In the genomic region with DNA sequence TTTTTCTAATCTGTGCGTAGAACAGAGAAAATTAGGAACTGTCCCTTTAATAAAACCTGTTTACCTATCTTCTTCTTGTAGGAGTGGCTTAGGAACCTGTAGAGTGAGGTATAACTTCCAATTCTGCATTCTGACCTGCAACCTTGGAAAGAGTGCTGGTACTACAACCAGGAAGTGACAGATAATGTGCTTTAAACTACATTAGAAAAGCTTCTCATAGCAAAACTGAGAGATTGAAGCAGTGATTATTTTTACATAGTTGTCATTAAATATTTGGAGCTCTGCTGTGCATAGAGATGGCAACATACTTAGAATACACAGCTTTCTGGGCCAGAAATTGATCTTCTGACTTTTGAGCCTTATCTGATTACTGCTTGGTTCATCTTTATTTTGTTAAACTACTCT, we compare ENCODE assay signal across 2 cellular contexts.
TF ChIP-seq lines count a peak whose summit lies in the region.

No MANE protein-coding gene starts in this region.

TF ChIP-seq in liver, 16 proteins besides CTCF, POLR2A, EP300 and RAD21:
- TF ChIP-seq FOXA2 (IDR thresholded peaks at IDR 0.05) = peak; percentile 31
- TF ChIP-seq HNF4A (conservative IDR thresholded peaks at IDR 0.05) = peak; percentile 43 to 46
- no peak for TF ChIP-seq NR2F2 (IDR thresholded peaks at IDR 0.05)
- peak; percentile 57 for TF ChIP-seq SP1 (IDR thresholded peaks at IDR 0.05)
- TF ChIP-seq, protein P1, sequence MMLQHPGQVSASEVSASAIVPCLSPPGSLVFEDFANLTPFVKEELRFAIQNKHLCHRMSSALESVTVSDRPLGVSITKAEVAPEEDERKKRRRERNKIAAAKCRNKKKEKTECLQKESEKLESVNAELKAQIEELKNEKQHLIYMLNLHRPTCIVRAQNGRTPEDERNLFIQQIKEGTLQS (IDR thresholded peaks at IDR 0.05) = peak; percentile 34
- TF ChIP-seq FOXA1 (IDR thresholded peaks at IDR 0.05) = no peak
- TF ChIP-seq HNF4G (IDR thresholded peaks at IDR 0.05) = peak; percentile 14
- peak; percentile 83 for TF ChIP-seq TAF1 (conservative IDR thresholded peaks at IDR 0.05)
- TF ChIP-seq, protein P2, sequence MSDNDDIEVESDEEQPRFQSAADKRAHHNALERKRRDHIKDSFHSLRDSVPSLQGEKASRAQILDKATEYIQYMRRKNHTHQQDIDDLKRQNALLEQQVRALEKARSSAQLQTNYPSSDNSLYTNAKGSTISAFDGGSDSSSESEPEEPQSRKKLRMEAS (IDR thresholded peaks at IDR 0.05) = peak; percentile 68
- TF ChIP-seq RXRA (IDR thresholded peaks at IDR 0.05) = peak in 1 of 2 donors; percentile 27
- no peak for TF ChIP-seq GABPA (IDR thresholded peaks at IDR 0.05 in 1 of 2, conservative IDR thresholded peaks at IDR 0.05 in 1 of 2)
- TF ChIP-seq EGR1 (IDR thresholded peaks at IDR 0.05; ENCODE audit: low read depth in 2 of 2) = no peak
- TF ChIP-seq YY1 (IDR thresholded peaks at IDR 0.05) = peak; percentile 55
- TF ChIP-seq JUND (IDR thresholded peaks at IDR 0.05) = peak in 1 of 2 donors; percentile 42
- TF ChIP-seq, protein P3, sequence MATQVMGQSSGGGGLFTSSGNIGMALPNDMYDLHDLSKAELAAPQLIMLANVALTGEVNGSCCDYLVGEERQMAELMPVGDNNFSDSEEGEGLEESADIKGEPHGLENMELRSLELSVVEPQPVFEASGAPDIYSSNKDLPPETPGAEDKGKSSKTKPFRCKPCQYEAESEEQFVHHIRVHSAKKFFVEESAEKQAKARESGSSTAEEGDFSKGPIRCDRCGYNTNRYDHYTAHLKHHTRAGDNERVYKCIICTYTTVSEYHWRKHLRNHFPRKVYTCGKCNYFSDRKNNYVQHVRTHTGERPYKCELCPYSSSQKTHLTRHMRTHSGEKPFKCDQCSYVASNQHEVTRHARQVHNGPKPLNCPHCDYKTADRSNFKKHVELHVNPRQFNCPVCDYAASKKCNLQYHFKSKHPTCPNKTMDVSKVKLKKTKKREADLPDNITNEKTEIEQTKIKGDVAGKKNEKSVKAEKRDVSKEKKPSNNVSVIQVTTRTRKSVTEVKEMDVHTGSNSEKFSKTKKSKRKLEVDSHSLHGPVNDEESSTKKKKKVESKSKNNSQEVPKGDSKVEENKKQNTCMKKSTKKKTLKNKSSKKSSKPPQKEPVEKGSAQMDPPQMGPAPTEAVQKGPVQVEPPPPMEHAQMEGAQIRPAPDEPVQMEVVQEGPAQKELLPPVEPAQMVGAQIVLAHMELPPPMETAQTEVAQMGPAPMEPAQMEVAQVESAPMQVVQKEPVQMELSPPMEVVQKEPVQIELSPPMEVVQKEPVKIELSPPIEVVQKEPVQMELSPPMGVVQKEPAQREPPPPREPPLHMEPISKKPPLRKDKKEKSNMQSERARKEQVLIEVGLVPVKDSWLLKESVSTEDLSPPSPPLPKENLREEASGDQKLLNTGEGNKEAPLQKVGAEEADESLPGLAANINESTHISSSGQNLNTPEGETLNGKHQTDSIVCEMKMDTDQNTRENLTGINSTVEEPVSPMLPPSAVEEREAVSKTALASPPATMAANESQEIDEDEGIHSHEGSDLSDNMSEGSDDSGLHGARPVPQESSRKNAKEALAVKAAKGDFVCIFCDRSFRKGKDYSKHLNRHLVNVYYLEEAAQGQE (IDR thresholded peaks at IDR 0.05) = no peak
- TF ChIP-seq, protein P4, sequence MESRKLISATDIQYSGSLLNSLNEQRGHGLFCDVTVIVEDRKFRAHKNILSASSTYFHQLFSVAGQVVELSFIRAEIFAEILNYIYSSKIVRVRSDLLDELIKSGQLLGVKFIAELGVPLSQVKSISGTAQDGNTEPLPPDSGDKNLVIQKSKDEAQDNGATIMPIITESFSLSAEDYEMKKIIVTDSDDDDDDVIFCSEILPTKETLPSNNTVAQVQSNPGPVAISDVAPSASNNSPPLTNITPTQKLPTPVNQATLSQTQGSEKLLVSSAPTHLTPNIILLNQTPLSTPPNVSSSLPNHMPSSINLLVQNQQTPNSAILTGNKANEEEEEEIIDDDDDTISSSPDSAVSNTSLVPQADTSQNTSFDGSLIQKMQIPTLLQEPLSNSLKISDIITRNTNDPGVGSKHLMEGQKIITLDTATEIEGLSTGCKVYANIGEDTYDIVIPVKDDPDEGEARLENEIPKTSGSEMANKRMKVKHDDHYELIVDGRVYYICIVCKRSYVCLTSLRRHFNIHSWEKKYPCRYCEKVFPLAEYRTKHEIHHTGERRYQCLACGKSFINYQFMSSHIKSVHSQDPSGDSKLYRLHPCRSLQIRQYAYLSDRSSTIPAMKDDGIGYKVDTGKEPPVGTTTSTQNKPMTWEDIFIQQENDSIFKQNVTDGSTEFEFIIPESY (IDR thresholded peaks at IDR 0.05) = no peak

TF ChIP-seq in HepG2, 621 proteins besides CTCF, POLR2A, EP300 and RAD21:
- TF ChIP-seq, protein P5, sequence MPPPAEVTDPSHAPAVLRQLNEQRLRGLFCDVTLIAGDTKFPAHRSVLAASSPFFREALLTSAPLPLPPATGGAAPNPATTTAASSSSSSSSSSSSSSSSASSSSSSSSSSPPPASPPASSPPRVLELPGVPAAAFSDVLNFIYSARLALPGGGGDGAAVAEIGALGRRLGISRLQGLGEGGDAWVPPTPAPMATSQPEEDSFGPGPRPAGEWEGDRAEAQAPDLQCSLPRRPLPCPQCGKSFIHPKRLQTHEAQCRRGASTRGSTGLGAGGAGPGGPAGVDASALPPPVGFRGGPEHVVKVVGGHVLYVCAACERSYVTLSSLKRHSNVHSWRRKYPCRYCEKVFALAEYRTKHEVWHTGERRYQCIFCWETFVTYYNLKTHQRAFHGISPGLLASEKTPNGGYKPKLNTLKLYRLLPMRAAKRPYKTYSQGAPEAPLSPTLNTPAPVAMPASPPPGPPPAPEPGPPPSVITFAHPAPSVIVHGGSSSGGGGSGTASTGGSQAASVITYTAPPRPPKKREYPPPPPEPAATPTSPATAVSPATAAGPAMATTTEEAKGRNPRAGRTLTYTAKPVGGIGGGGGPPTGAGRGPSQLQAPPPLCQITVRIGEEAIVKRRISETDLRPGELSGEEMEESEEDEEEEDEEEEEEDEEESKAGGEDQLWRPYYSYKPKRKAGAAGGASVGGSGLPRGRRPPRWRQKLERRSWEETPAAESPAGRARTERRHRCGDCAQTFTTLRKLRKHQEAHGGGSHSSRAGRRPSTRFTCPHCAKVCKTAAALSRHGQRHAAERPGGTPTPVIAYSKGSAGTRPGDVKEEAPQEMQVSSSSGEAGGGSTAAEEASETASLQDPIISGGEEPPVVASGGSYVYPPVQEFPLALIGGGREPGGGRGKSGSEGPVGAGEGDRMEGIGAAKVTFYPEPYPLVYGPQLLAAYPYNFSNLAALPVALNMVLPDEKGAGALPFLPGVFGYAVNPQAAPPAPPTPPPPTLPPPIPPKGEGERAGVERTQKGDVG (CRISPR knock-in tag; IDR thresholded peaks at IDR 0.05; ENCODE audit: borderline replicate concordance) = no peak
- TF ChIP-seq, protein P6, sequence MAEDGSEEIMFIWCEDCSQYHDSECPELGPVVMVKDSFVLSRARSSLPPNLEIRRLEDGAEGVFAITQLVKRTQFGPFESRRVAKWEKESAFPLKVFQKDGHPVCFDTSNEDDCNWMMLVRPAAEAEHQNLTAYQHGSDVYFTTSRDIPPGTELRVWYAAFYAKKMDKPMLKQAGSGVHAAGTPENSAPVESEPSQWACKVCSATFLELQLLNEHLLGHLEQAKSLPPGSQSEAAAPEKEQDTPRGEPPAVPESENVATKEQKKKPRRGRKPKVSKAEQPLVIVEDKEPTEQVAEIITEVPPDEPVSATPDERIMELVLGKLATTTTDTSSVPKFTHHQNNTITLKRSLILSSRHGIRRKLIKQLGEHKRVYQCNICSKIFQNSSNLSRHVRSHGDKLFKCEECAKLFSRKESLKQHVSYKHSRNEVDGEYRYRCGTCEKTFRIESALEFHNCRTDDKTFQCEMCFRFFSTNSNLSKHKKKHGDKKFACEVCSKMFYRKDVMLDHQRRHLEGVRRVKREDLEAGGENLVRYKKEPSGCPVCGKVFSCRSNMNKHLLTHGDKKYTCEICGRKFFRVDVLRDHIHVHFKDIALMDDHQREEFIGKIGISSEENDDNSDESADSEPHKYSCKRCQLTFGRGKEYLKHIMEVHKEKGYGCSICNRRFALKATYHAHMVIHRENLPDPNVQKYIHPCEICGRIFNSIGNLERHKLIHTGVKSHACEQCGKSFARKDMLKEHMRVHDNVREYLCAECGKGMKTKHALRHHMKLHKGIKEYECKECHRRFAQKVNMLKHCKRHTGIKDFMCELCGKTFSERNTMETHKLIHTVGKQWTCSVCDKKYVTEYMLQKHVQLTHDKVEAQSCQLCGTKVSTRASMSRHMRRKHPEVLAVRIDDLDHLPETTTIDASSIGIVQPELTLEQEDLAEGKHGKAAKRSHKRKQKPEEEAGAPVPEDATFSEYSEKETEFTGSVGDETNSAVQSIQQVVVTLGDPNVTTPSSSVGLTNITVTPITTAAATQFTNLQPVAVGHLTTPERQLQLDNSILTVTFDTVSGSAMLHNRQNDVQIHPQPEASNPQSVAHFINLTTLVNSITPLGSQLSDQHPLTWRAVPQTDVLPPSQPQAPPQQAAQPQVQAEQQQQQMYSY (CRISPR knock-in tag; IDR thresholded peaks at IDR 0.05) = no peak
- no peak for TF ChIP-seq ZNF10 (CRISPR knock-in tag; IDR thresholded peaks at IDR 0.05; ENCODE audit: borderline replicate concordance, low read depth)
- TF ChIP-seq CCAR2 (optimal IDR thresholded peaks at IDR 0.05; ENCODE audit: low read depth, low read length) = no peak
- no peak for TF ChIP-seq ZNF501 (CRISPR knock-in tag; IDR thresholded peaks at IDR 0.05)
- TF ChIP-seq ZNF792 (CRISPR knock-in tag; IDR thresholded peaks at IDR 0.05) = no peak
- TF ChIP-seq HOXD1 (CRISPR knock-in tag; IDR thresholded peaks at IDR 0.05) = no peak
- no peak for TF ChIP-seq RAD51 (IDR thresholded peaks at IDR 0.05; ENCODE audit: borderline replicate concordance)
- TF ChIP-seq NR3C1 (CRISPR knock-in tag; IDR thresholded peaks at IDR 0.05) = no peak
- TF ChIP-seq, protein P7, sequence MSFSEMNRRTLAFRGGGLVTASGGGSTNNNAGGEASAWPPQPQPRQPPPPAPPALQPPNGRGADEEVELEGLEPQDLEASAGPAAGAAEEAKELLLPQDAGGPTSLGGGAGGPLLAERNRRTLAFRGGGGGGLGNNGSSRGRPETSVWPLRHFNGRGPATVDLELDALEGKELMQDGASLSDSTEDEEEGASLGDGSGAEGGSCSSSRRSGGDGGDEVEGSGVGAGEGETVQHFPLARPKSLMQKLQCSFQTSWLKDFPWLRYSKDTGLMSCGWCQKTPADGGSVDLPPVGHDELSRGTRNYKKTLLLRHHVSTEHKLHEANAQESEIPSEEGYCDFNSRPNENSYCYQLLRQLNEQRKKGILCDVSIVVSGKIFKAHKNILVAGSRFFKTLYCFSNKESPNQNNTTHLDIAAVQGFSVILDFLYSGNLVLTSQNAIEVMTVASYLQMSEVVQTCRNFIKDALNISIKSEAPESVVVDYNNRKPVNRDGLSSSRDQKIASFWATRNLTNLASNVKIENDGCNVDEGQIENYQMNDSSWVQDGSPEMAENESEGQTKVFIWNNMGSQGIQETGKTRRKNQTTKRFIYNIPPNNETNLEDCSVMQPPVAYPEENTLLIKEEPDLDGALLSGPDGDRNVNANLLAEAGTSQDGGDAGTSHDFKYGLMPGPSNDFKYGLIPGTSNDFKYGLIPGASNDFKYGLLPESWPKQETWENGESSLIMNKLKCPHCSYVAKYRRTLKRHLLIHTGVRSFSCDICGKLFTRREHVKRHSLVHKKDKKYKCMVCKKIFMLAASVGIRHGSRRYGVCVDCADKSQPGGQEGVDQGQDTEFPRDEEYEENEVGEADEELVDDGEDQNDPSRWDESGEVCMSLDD (CRISPR knock-in tag; IDR thresholded peaks at IDR 0.05; ENCODE audit: borderline replicate concordance) = no peak
- no peak for TF ChIP-seq BRCA1 (CRISPR knock-in tag; IDR thresholded peaks at IDR 0.05)
- TF ChIP-seq, protein P8, sequence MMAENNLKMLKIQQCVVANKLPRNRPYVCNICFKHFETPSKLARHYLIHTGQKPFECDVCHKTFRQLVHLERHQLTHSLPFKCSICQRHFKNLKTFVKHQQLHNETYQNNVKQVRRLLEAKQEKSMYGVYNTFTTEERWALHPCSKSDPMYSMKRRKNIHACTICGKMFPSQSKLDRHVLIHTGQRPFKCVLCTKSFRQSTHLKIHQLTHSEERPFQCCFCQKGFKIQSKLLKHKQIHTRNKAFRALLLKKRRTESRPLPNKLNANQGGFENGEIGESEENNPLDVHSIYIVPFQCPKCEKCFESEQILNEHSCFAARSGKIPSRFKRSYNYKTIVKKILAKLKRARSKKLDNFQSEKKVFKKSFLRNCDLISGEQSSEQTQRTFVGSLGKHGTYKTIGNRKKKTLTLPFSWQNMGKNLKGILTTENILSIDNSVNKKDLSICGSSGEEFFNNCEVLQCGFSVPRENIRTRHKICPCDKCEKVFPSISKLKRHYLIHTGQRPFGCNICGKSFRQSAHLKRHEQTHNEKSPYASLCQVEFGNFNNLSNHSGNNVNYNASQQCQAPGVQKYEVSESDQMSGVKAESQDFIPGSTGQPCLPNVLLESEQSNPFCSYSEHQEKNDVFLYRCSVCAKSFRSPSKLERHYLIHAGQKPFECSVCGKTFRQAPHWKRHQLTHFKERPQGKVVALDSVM (CRISPR knock-in tag; IDR thresholded peaks at IDR 0.05) = no peak
- TF ChIP-seq, protein P9, sequence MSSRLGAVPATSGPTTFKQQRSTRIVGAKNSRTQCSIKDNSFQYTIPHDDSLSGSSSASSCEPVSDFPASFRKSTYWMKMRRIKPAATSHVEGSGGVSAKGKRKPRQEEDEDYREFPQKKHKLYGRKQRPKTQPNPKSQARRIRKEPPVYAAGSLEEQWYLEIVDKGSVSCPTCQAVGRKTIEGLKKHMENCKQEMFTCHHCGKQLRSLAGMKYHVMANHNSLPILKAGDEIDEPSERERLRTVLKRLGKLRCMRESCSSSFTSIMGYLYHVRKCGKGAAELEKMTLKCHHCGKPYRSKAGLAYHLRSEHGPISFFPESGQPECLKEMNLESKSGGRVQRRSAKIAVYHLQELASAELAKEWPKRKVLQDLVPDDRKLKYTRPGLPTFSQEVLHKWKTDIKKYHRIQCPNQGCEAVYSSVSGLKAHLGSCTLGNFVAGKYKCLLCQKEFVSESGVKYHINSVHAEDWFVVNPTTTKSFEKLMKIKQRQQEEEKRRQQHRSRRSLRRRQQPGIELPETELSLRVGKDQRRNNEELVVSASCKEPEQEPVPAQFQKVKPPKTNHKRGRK (CRISPR knock-in tag; IDR thresholded peaks at IDR 0.05) = no peak
- TF ChIP-seq, protein P10, sequence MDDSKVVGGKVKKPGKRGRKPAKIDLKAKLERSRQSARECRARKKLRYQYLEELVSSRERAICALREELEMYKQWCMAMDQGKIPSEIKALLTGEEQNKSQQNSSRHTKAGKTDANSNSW (CRISPR knock-in tag; IDR thresholded peaks at IDR 0.05; ENCODE audit: borderline replicate concordance) = no peak
- TF ChIP-seq GZF1 (CRISPR knock-in tag; IDR thresholded peaks at IDR 0.05) = no peak
- TF ChIP-seq HHEX (CRISPR knock-in tag; IDR thresholded peaks at IDR 0.05) = no peak
